8 cellular contexts compared by ENCODE assay signal in genomic region chr17:82985973-82986372, GRCh38.
DNase-seq lines count a peak whose midpoint lies in the region; ATAC-seq, FAIRE-seq and TF ChIP-seq lines count a peak whose summit lies in the region.

No MANE protein-coding gene starts in this region.

- peak; percentile 47 to 82 (median 71) for DNase-seq in CD8-positive, alpha-beta memory T cell
- peak; percentile 58 for DNase-seq in T-helper 2 cell treated with Interferon-gamma antibody and Interleukin-4, amounts not matched to agents 5 μg/mL and 100 μg/mL, for 36 hours (ENCODE audit: low spot score)
- DNase-seq in body of pancreas = peak; percentile 26 to 55 (median 50)
- DNase-seq in natural killer cell treated with Interleukin-12 subunit alpha and Interleukin-12 subunit beta and Interleukin-15 and Interleukin-18, amount 100 ng/mL, for 72 hours (ENCODE audit: low spot score) = no peak
- peak; percentile 90 for DNase-seq in urothelium cell line (ENCODE audit: low spot score)
- no peak for DNase-seq in putamen (ENCODE audit: low spot score)
- DNase-seq in GM10248 (ENCODE audit: extremely low spot score) = no peak
- no peak for DNase-seq in tibial artery

- H3K27ac Mint-ChIP-seq in CD8-positive, alpha-beta memory T cell = peak overlapping the region; percentile 32 to 92 (median 86)
- H3K27ac Mint-ChIP-seq in T-helper 2 cell treated with Interferon-gamma antibody and Interleukin-4, amounts not matched to agents 5 μg/mL and 100 μg/mL, for 36 hours = peak overlapping the region; percentile 70
- H3K27ac Mint-ChIP-seq in natural killer cell treated with Interleukin-12 subunit alpha and Interleukin-12 subunit beta and Interleukin-15 and Interleukin-18, amount 100 ng/mL, for 72 hours = peak overlapping the region in 1 of 2 donors; percentile 23

- H3K4me3 Mint-ChIP-seq in CD8-positive, alpha-beta memory T cell = peak overlapping the region; percentile 2 to 91 (median 76)
- H3K4me3 Mint-ChIP-seq in T-helper 2 cell treated with Interferon-gamma antibody and Interleukin-4, amounts not matched to agents 5 μg/mL and 100 μg/mL, for 36 hours = peak overlapping the region; percentile 75
- peak overlapping the region; percentile 54 for H3K4me3 Mint-ChIP-seq in natural killer cell treated with Interleukin-12 subunit alpha and Interleukin-12 subunit beta and Interleukin-15 and Interleukin-18, amount 100 ng/mL, for 72 hours

- intact Hi-C loops in body of pancreas (cut with DNase I) (no loop called here), tibial artery (cut with DNase I; ENCODE audit: low total_unique reads) (no loop called here)

- H3K36me3 Mint-ChIP-seq in CD8-positive, alpha-beta memory T cell = peaks cover 1 to 10% (median 6%) of the 10 kb centered on the region in 3 donors
- peaks cover 43% of the 10 kb centered on the region for H3K36me3 Mint-ChIP-seq in T-helper 2 cell treated with Interferon-gamma antibody and Interleukin-4, amounts not matched to agents 5 μg/mL and 100 μg/mL, for 36 hours (ENCODE audit: low read depth)
- no peaks in the 10 kb centered on the region for H3K36me3 Mint-ChIP-seq in natural killer cell treated with Interleukin-12 subunit alpha and Interleukin-12 subunit beta and Interleukin-15 and Interleukin-18, amount 100 ng/mL, for 72 hours

- H3K4me1 ChIP-seq in CD8-positive, alpha-beta memory T cell (ENCODE audit: insufficient read depth, low read length) = peaks cover 26% of the 10 kb centered on the region
- H3K4me1 ChIP-seq in body of pancreas (peaks cover 14% of the 10 kb centered on the region), tibial artery (peaks cover 0 to 5% (median 0%) of the 10 kb centered on the region in 4 donors)

- peak overlapping the region; percentile 19 for H3K4me3 ChIP-seq in CD8-positive, alpha-beta memory T cell (ENCODE audit: low read length)
- H3K4me3 ChIP-seq in body of pancreas (no peak overlapping the region), tibial artery (no peak overlapping the region)

- H3K9me3 Mint-ChIP-seq in CD8-positive, alpha-beta memory T cell = no peaks in the 10 kb centered on the region
- peaks cover 17% of the 10 kb centered on the region for H3K9me3 Mint-ChIP-seq in T-helper 2 cell treated with Interferon-gamma antibody and Interleukin-4, amounts not matched to agents 5 μg/mL and 100 μg/mL, for 36 hours
- no peaks in the 10 kb centered on the region for H3K9me3 Mint-ChIP-seq in natural killer cell treated with Interleukin-12 subunit alpha and Interleukin-12 subunit beta and Interleukin-15 and Interleukin-18, amount 100 ng/mL, for 72 hours

- TF ChIP-seq POLR2A in body of pancreas (IDR thresholded peaks at IDR 0.05) = no peak

- ATAC-seq in body of pancreas = peak; percentile 74
- peak; percentile 88 to 92 for ATAC-seq in natural killer cell treated with Interleukin-12 subunit alpha and Interleukin-12 subunit beta and Interleukin-15 and Interleukin-18, amount 100 ng/mL, for 72 hours

- peak overlapping the region; percentile 28 for H3K27ac ChIP-seq in CD8-positive, alpha-beta memory T cell (ENCODE audit: low read depth, low read length)
- H3K27ac ChIP-seq in body of pancreas = peak overlapping the region in 2 of 4 donors; percentile 16 to 41
- no peak overlapping the region for H3K27ac ChIP-seq in tibial artery

- H3K36me3 ChIP-seq in CD8-positive, alpha-beta memory T cell (ENCODE audit: insufficient read depth, low read length) = no peaks in the 10 kb centered on the region
- H3K36me3 ChIP-seq in body of pancreas (replicated peaks in 1 of 2; ENCODE audit: insufficient read depth in 1 of 2, low read depth in 2 of 2) (no peaks in the 10 kb centered on the region), tibial artery (no peaks in the 10 kb centered on the region)

- H3K27me3 ChIP-seq in CD8-positive, alpha-beta memory T cell (ENCODE audit: insufficient read depth, low read length, poor library complexity, severe bottlenecking) = no peaks in the 10 kb centered on the region
- no peaks in the 10 kb centered on the region for H3K27me3 ChIP-seq in body of pancreas
- H3K27me3 ChIP-seq in tibial artery = peaks cover 0 to 5% of the 10 kb centered on the region in 2 donors

- no peaks in the 10 kb centered on the region for H3K9me3 ChIP-seq in CD8-positive, alpha-beta memory T cell (ENCODE audit: low read length)
- no peaks in the 10 kb centered on the region for H3K9me3 ChIP-seq in body of pancreas
- H3K9me3 ChIP-seq in tibial artery = no peaks in the 10 kb centered on the region

- FAIRE-seq in urothelium cell line (lab: Jason Lieb, UNC) = peak; percentile 96

- WGBS in body of pancreas, 2 donors = 48 to 66% methylated on average over 5 to 17 of the region's 17 CpGs

- POLR2A ChIA-PET in CD8-positive, alpha-beta memory T cell (lab: Charles Lee) = interaction anchor here (0.7 to 1.4 kb wide), 3 partner anchors 12 to 98 kb away, joined by 3 to 5 read pairs (median 3); no protein-coding TSS in a partner anchor
- POLR2A ChIA-PET in GM10248 (lab: Yijun Ruan, JAX) = no interaction called here

- CTCF ChIA-PET in CD8-positive, alpha-beta memory T cell (lab: Charles Lee) = interaction anchor here (0.7 to 1.3 kb wide), 3 partner anchors 28 to 204 kb away, joined by 3 to 4 read pairs (median 3); no protein-coding TSS in a partner anchor
- CTCF ChIA-PET in GM10248 (lab: Yijun Ruan, JAX) = interaction anchor here (0.9 kb wide), 1 partner anchor 204 kb away, joined by 3 read pairs; no protein-coding TSS in a partner anchor

- H3K27me3 Mint-ChIP-seq in CD8-positive, alpha-beta memory T cell = peaks cover 0 to 2% of the 10 kb centered on the region in 2 donors
- no peaks in the 10 kb centered on the region for H3K27me3 Mint-ChIP-seq in T-helper 2 cell treated with Interferon-gamma antibody and Interleukin-4, amounts not matched to agents 5 μg/mL and 100 μg/mL, for 36 hours (ENCODE audit: low read depth)
- H3K27me3 Mint-ChIP-seq in natural killer cell treated with Interleukin-12 subunit alpha and Interleukin-12 subunit beta and Interleukin-15 and Interleukin-18, amount 100 ng/mL, for 72 hours = no peaks in the 10 kb centered on the region

- H3K4me1 Mint-ChIP-seq in CD8-positive, alpha-beta memory T cell = peaks cover 32 to 60% (median 51%) of the 10 kb centered on the region in 3 donors
- H3K4me1 Mint-ChIP-seq in T-helper 2 cell treated with Interferon-gamma antibody and Interleukin-4, amounts not matched to agents 5 μg/mL and 100 μg/mL, for 36 hours (ENCODE audit: low read depth) = peaks cover 55% of the 10 kb centered on the region
- peaks cover 18 to 23% of the 10 kb centered on the region in 2 donors for H3K4me1 Mint-ChIP-seq in natural killer cell treated with Interleukin-12 subunit alpha and Interleukin-12 subunit beta and Interleukin-15 and Interleukin-18, amount 100 ng/mL, for 72 hours (ENCODE audit: low read depth in 2 of 2)

- no peak for TF ChIP-seq CTCF in body of pancreas (IDR thresholded peaks at IDR 0.05)
- TF ChIP-seq CTCF in GM10248 (IDR thresholded peaks at IDR 0.05; ENCODE audit: control extremely low read depth, extremely low read depth, low read depth, missing control alignments) = no peak
- TF ChIP-seq CTCF in tibial artery (IDR thresholded peaks at IDR 0.05) = no peak

Comparison
In these comparisons a context has a peak if more than half of its experiments do, and no peak if none do; other contexts are left out.
1. DNase-seq: peak in CD8-positive, alpha-beta memory T cell (5 of 5), T-helper 2 cell treated with Interferon-gamma antibody and Interleukin-4, amounts not matched to agents 5 μg/mL and 100 μg/mL, for 36 hours (single experiment), body of pancreas (4 of 4) and urothelium cell line (single experiment); none in natural killer cell treated with Interleukin-12 subunit alpha and Interleukin-12 subunit beta and Interleukin-15 and Interleukin-18, amount 100 ng/mL, for 72 hours (single experiment), putamen (single experiment), GM10248 (single experiment) and tibial artery (0 of 2).
2. Peak in every context shown above with its lines, with median percentiles within 50 percentile points of each other: H3K4me3 Mint-ChIP-seq.